21 cellular contexts compared by ENCODE assay signal in genomic region chr6:81694214-81694613, GRCh38. TPM values are rescaled to one million over a fixed set of nuclear protein-coding genes. Genes with fewer than 3 reads are reported as not detected.
DNase-seq lines count a peak whose midpoint lies in the region; ATAC-seq and TF ChIP-seq lines count a peak whose summit lies in the region.
"Had no signal": no experiment of that assay in that cellular context is flagged by ENCODE, and none has a peak within 500 bp of the region (broad histone marks: within the 10 kb centered on the region; RNA-seq: fewer than 3 reads in every experiment).

No MANE protein-coding gene starts in this region.

- ATAC-seq in HG03565 (IDR thresholded peaks at IDR 0.05; ENCODE audit: unreplicated experiment): no peak
- ATAC-seq: PC-3 had no signal

- DNase-seq in NCI-H2029 (lab: John Stamatoyannopoulos, UW): peak; percentile 50
- DNase-seq in NCI-H2029 treated with DMSO at 0.1 percent for 48 hours (lab: John Stamatoyannopoulos, UW): no peak
- DNase-seq in NCI-H748 (lab: John Stamatoyannopoulos, UW; ENCODE audit: unreplicated experiment): peak; percentile 39
- DNase-seq in SK-N-DZ (ENCODE audit: low spot score): peak; percentile 29
- DNase-seq in nephron progenitor cell: no peak
- no peak for DNase-seq in activated CD8-positive, alpha-beta memory T cell treated with anti-CD3 and anti-CD28 coated beads, Interleukin-2, amount 50 U/mL, for 48 hours
- DNase-seq: 8988T; ACHN; BE2C; CD8-positive, alpha-beta memory T cell; DMS 273 treated with DMSO at 0.1 percent for 48 hours; Karpas-422; NCI-H1092 treated with DMSO at 0.1 percent for 48 hours; NCI-H1436 treated with DMSO at 0.1 percent for 48 hours; NCI-H2081; NCI-H2171; NCI-H524 treated with DMSO at 0.1 percent for 48 hours; PC-3; T-helper 1 cell had no signal

- H3K9me3 Mint-ChIP-seq in nephron progenitor cell: no peaks in the 10 kb centered on the region
- H3K9me3 Mint-ChIP-seq: CD14-positive monocyte; CD8-positive, alpha-beta memory T cell had no signal

- no peak overlapping the region for H3K4me3 Mint-ChIP-seq in nephron progenitor cell
- H3K4me3 Mint-ChIP-seq: CD14-positive monocyte; CD8-positive, alpha-beta memory T cell had no signal

- H3K27ac Mint-ChIP-seq in nephron progenitor cell: no peak overlapping the region
- H3K27ac Mint-ChIP-seq: CD14-positive monocyte; CD8-positive, alpha-beta memory T cell had no signal

- H3K36me3 Mint-ChIP-seq in nephron progenitor cell (ENCODE audit: low read depth): no peaks in the 10 kb centered on the region
- H3K36me3 Mint-ChIP-seq: CD14-positive monocyte; CD8-positive, alpha-beta memory T cell had no signal

- no peaks in the 10 kb centered on the region for H3K27me3 Mint-ChIP-seq in nephron progenitor cell (ENCODE audit: low read depth, poor library complexity)
- H3K27me3 Mint-ChIP-seq: CD8-positive, alpha-beta memory T cell had no signal

- TF ChIP-seq CTCF in nephron progenitor cell (IDR thresholded peaks at IDR 0.05): no peak

- H3K4me1 Mint-ChIP-seq in nephron progenitor cell: no peaks in the 10 kb centered on the region
- H3K4me1 Mint-ChIP-seq: CD8-positive, alpha-beta memory T cell had no signal

RNA-seq across cellular contexts. Expression of gene TENT5A, which starts 58.3 kb away (rescaled TPM):
- 1.1 and 2.2 TPM in 2 replicates for polyA plus RNA-seq in SK-N-DZ (2014; cell fraction: cytosol; rRNA removed)
- polyA plus RNA-seq in SK-N-DZ (2014; cell fraction: nucleus; rRNA removed): 2.0 and 2.9 TPM in 2 replicates

Comparison
In these comparisons a context has a peak if more than half of its experiments do, and no peak if none do; other contexts are left out.
1. DNase-seq: peak in NCI-H2029 (single experiment), NCI-H748 (single experiment) and SK-N-DZ (single experiment); none in NCI-H2029 treated with DMSO at 0.1 percent for 48 hours (single experiment), nephron progenitor cell (single experiment) and activated CD8-positive, alpha-beta memory T cell treated with anti-CD3 and anti-CD28 coated beads, Interleukin-2, amount 50 U/mL, for 48 hours (single experiment).